In the genomic region with DNA sequence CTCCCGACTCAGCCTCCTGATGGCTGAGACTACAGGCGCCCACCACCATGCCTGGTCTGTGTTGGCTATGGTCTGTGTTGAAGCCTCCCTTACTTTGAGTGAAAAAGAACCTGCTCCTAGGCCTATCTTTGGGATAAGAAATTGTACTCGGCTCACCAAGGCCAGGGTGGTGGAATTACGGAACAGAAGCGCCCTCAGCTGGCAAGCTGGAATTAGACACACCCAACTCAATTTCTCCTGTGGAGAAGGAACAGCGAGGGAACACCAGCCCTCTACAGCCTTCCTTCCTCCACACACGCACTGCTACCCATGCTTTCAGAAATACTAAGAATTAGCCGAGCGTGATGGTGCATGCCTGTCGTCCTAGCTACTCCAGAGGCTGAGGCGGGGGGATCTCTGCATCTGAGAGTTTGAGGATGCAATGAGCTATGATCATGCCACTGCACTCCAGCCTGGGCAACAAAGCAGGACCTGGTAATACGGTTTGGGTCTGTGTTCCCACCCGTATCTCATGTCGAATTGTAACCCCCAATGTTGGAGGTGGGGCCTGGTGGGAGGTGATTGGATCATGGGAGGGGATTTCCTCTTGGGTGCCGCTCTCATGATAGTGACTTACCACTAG, we compare ENCODE assay signal across 8 cellular contexts. TPM values are rescaled to one million over a fixed set of nuclear protein-coding genes. Genes with fewer than 3 reads are reported as not detected.
DNase-seq lines count a peak whose midpoint lies in the region; ATAC-seq and TF ChIP-seq lines count a peak whose summit lies in the region.

No MANE protein-coding gene starts in this region.

- no peaks in the 10 kb centered on the region for H3K4me1 Mint-ChIP-seq in stimulated activated naive CD8-positive, alpha-beta T cell treated with anti-CD3 and anti-CD28 coated beads, Interleukin-15, amount 100 ng/mL, for 72 hours

- TF ChIP-seq CTCF in sigmoid colon (IDR thresholded peaks at IDR 0.05), result no peak

- peak; percentile 85 for DNase-seq in COLO829 (ENCODE audit: low spot score)
- peak; percentile 28 for DNase-seq in HCEC 1CT
- peak; percentile 39 for DNase-seq in RPMI7951 (ENCODE audit: low read depth)
- peak; percentile 25 for DNase-seq in fibroblast of peridontal ligament (ENCODE audit: extremely low read depth)
- peak; percentile 4 to 15 for DNase-seq in stimulated activated naive CD8-positive, alpha-beta T cell treated with anti-CD3 and anti-CD28 coated beads, Interleukin-15, amount 100 ng/mL, for 72 hours
- DNase-seq in sigmoid colon, result no peak

- H3K4me3 ChIP-seq in sigmoid colon, result no peak overlapping the region

- no peaks in the 10 kb centered on the region for H3K36me3 ChIP-seq in sigmoid colon

- TF ChIP-seq EP300 in sigmoid colon (IDR thresholded peaks at IDR 0.05), result no peak

- no peak overlapping the region for H3K4me3 Mint-ChIP-seq in stimulated activated naive CD8-positive, alpha-beta T cell treated with anti-CD3 and anti-CD28 coated beads, Interleukin-15, amount 100 ng/mL, for 72 hours

- H3K27me3 Mint-ChIP-seq in stimulated activated naive CD8-positive, alpha-beta T cell treated with anti-CD3 and anti-CD28 coated beads, Interleukin-15, amount 100 ng/mL, for 72 hours, result no peaks in the 10 kb centered on the region

- H3K27me3 ChIP-seq in sigmoid colon, result no peaks in the 10 kb centered on the region

- no peak overlapping the region for H3K27ac ChIP-seq in sigmoid colon

- intact Hi-C loops in sigmoid colon (cut with DNase I), result no loop called here

- no peaks in the 10 kb centered on the region for H3K4me1 ChIP-seq in sigmoid colon

- WGBS in sigmoid colon, 2 donors, result 24 to 25% methylated on average over 15 of the region's 15 CpGs

- no peak for ATAC-seq in stimulated activated naive CD8-positive, alpha-beta T cell treated with anti-CD3 and anti-CD28 coated beads, Interleukin-15, amount 100 ng/mL, for 72 hours
- no peak for ATAC-seq in GM21619 (IDR thresholded peaks at IDR 0.05; ENCODE audit: unreplicated experiment)
- no peak for ATAC-seq in GM18870 (IDR thresholded peaks at IDR 0.05; ENCODE audit: unreplicated experiment)

- TF ChIP-seq POLR2A in sigmoid colon (IDR thresholded peaks at IDR 0.05), result no peak

- H3K27ac Mint-ChIP-seq in stimulated activated naive CD8-positive, alpha-beta T cell treated with anti-CD3 and anti-CD28 coated beads, Interleukin-15, amount 100 ng/mL, for 72 hours, result no peak overlapping the region

- no peaks in the 10 kb centered on the region for H3K9me3 Mint-ChIP-seq in stimulated activated naive CD8-positive, alpha-beta T cell treated with anti-CD3 and anti-CD28 coated beads, Interleukin-15, amount 100 ng/mL, for 72 hours

- no peaks in the 10 kb centered on the region for H3K9me3 ChIP-seq in sigmoid colon

RNA-seq across cellular contexts. Expression of a gene that starts 40.1 kb away (rescaled TPM):
- total RNA-seq in RPMI7951 (2014; rRNA removed; shearing (Covaris generic)), result 18.1 and 22.7 TPM in 2 replicates
- total RNA-seq in sigmoid colon, result 100 to 1,000 TPM in 1 of 4 donors, 10 to 100 TPM in 3; 48.7 to 105 (median 69.0) TPM
- 10 to 100 TPM; 14.4 to 23.7 (median 15.3) TPM for polyA plus RNA-seq in sigmoid colon
